7 cellular contexts compared by ENCODE assay signal in genomic region chr16:1962161-1963153, GRCh38. TPM values are rescaled to one million over a fixed set of nuclear protein-coding genes. Genes with fewer than 3 reads are reported as not detected.
DNase-seq lines count a peak whose midpoint lies in the region; ATAC-seq, FAIRE-seq and TF ChIP-seq lines count a peak whose summit lies in the region.
"Not testable (repeated sequence)": the region's sequence is repeated elsewhere in the genome, so short reads cannot be mapped to it uniquely, and the experiment has no call there.
"Had no signal": no experiment of that assay in that cellular context is flagged by ENCODE, and none has a peak within 500 bp of the region (broad histone marks: within the 10 kb centered on the region; RNA-seq: fewer than 3 reads in every experiment).

No MANE protein-coding gene starts in this region.

- H3K9me3 ChIP-seq in RWPE2 (ENCODE audit: severe bottlenecking); endothelial cell of umbilical vein (replicated peaks; ENCODE audit: control insufficient read depth, insufficient read depth, low read length); upper lobe of right lung: not testable (repeated sequence)

- H3K4me3 Mint-ChIP-seq in activated T-helper 2 cell treated with anti-CD3 and anti-CD28 coated beads, Interferon-gamma antibody, Interleukin-2, Interleukin-4, amounts not matched to agents 10 μg/mL and 5 μg/mL and 100 μg/mL, durations not matched to agents 14 hours and 24 hours and 36 hours (ENCODE audit: low read depth), result peak overlapping the region; percentile 98
- H3K4me3 Mint-ChIP-seq in natural killer cell, result peak overlapping the region; percentile 67

- peaks cover 50% of the 10 kb centered on the region for H3K79me2 ChIP-seq in endothelial cell of umbilical vein (ENCODE audit: control insufficient read depth, insufficient read depth, low read length)

- CTCF ChIA-PET in endothelial cell of umbilical vein (lab: Charles Lee), result interaction anchor here (2.2 kb wide), 1 partner anchor 178 kb away, joined by 9 read pairs; no protein-coding TSS in a partner anchor

- H3K27me3 Mint-ChIP-seq in activated T-helper 2 cell treated with anti-CD3 and anti-CD28 coated beads, Interferon-gamma antibody, Interleukin-2, Interleukin-4, amounts not matched to agents 10 μg/mL and 5 μg/mL and 100 μg/mL, durations not matched to agents 14 hours and 24 hours and 36 hours (ENCODE audit: low read depth); natural killer cell (ENCODE audit: low read depth in 2 of 2): not testable (repeated sequence)

- in situ Hi-C loops in GM18951 (cut with MboI; ENCODE audit: low sequenced_read_pairs, unreplicated experiment), result not testable (repeated sequence)

- peak overlapping the region; percentile 92 for H3K9ac ChIP-seq in endothelial cell of umbilical vein (replicated peaks; ENCODE audit: extremely low read depth, insufficient read depth, low read length)

- peak; percentile 35 for TF ChIP-seq POLR2A in GM18951 (IDR thresholded peaks at IDR 0.05; ENCODE audit: extremely low read depth, insufficient read depth, insufficient read length)
- TF ChIP-seq POLR2A in endothelial cell of umbilical vein (IDR thresholded peaks at IDR 0.05; ENCODE audit: low read depth, low read length), result not testable (repeated sequence)

- not testable (repeated sequence) for FAIRE-seq in endothelial cell of umbilical vein (lab: Jason Lieb, UNC)

- H3K27ac Mint-ChIP-seq in activated T-helper 2 cell treated with anti-CD3 and anti-CD28 coated beads, Interferon-gamma antibody, Interleukin-2, Interleukin-4, amounts not matched to agents 10 μg/mL and 5 μg/mL and 100 μg/mL, durations not matched to agents 14 hours and 24 hours and 36 hours, result peak overlapping the region; percentile 71
- H3K27ac Mint-ChIP-seq in natural killer cell, result peak overlapping the region; percentile 95

- H3K4me1 ChIP-seq in RWPE2 (ENCODE audit: insufficient read depth, poor library complexity, severe bottlenecking) (peaks cover 14% of the 10 kb centered on the region), endothelial cell of umbilical vein (ENCODE audit: control insufficient read depth, extremely low read depth, insufficient read depth, low read length) (peaks cover 27% of the 10 kb centered on the region), upper lobe of right lung (peaks cover 28% of the 10 kb centered on the region)

- H3K27ac ChIP-seq in RWPE2 (ENCODE audit: poor library complexity, severe bottlenecking), result peak overlapping the region; percentile 93
- H3K27ac ChIP-seq in endothelial cell of umbilical vein (ENCODE audit: insufficient read depth, low read depth, low read length); upper lobe of right lung: not testable (repeated sequence)

- H3K36me3 ChIP-seq in RWPE2 (ENCODE audit: low read depth) (peaks cover 38% of the 10 kb centered on the region), endothelial cell of umbilical vein (ENCODE audit: control insufficient read depth in 2 of 2, extremely low read depth in 1 of 2, insufficient read depth in 2 of 2, low read length in 2 of 2) (peaks cover 8 to 17% of the 10 kb centered on the region in 2 experiments), upper lobe of right lung (peaks cover 27% of the 10 kb centered on the region)

- peaks cover 32% of the 10 kb centered on the region for H3K4me1 Mint-ChIP-seq in activated T-helper 2 cell treated with anti-CD3 and anti-CD28 coated beads, Interferon-gamma antibody, Interleukin-2, Interleukin-4, amounts not matched to agents 10 μg/mL and 5 μg/mL and 100 μg/mL, durations not matched to agents 14 hours and 24 hours and 36 hours (ENCODE audit: low read depth)
- H3K4me1 Mint-ChIP-seq in natural killer cell, result peaks cover 41% of the 10 kb centered on the region in 2 donors

- peak overlapping the region; percentile 81 for H3K4me3 ChIP-seq in RWPE2 (ENCODE audit: severe bottlenecking)
- peak overlapping the region in 2 of 3 experiments; percentile 89 to 95 for H3K4me3 ChIP-seq in endothelial cell of umbilical vein (replicated peaks in 1 of 3; ENCODE audit: insufficient read depth in 1 of 3, low read depth in 1 of 3, low read length in 3 of 3)
- H3K4me3 ChIP-seq in upper lobe of right lung, result not testable (repeated sequence)

- TF ChIP-seq CTCF in RWPE2 (IDR thresholded peaks at IDR 0.05; ENCODE audit: poor library complexity, severe bottlenecking); endothelial cell of umbilical vein (IDR thresholded peaks at IDR 0.05; ENCODE audit: extremely low read depth in 1 of 2, insufficient read depth in 1 of 2, low read depth in 1 of 2, low read length in 2 of 2); natural killer cell (IDR thresholded peaks at IDR 0.05); upper lobe of right lung (IDR thresholded peaks at IDR 0.05): not testable (repeated sequence)

- intact Hi-C loops in activated T-helper 2 cell treated with anti-CD3 and anti-CD28 coated beads, Interferon-gamma antibody, Interleukin-2, Interleukin-4, amounts not matched to agents 10 μg/mL and 5 μg/mL and 100 μg/mL, durations not matched to agents 14 hours and 24 hours and 36 hours (cut with micrococcal nuclease); endothelial cell of umbilical vein (cut with micrococcal nuclease); natural killer cell (cut with micrococcal nuclease); upper lobe of right lung (cut with DNase I): not testable (repeated sequence)

- H3K4me2 ChIP-seq in endothelial cell of umbilical vein (ENCODE audit: insufficient read depth, low read length), result peak overlapping the region; percentile 95

- H3K9me3 Mint-ChIP-seq in activated T-helper 2 cell treated with anti-CD3 and anti-CD28 coated beads, Interferon-gamma antibody, Interleukin-2, Interleukin-4, amounts not matched to agents 10 μg/mL and 5 μg/mL and 100 μg/mL, durations not matched to agents 14 hours and 24 hours and 36 hours; natural killer cell: not testable (repeated sequence)

- ATAC-seq in RWPE2 (ENCODE audit: low read depth); natural killer cell; upper lobe of right lung: not testable (repeated sequence)

- not testable (repeated sequence) for H2AFZ ChIP-seq in endothelial cell of umbilical vein (ENCODE audit: low read depth, low read length)

- DNase-seq in RWPE2 (ENCODE audit: low spot score) (peak; percentile 50), upper lobe of right lung (peak; percentile 66)
- DNase-seq in activated T-helper 2 cell treated with anti-CD3 and anti-CD28 coated beads, Interferon-gamma antibody, Interleukin-2, Interleukin-4, amounts not matched to agents 10 μg/mL and 5 μg/mL and 100 μg/mL, durations not matched to agents 14 hours and 24 hours and 36 hours (ENCODE audit: low spot score); endothelial cell of umbilical vein (ENCODE audit: low read depth, low spot score); natural killer cell: not testable (repeated sequence)

- not testable (repeated sequence) for H3K9me1 ChIP-seq in endothelial cell of umbilical vein (replicated peaks; ENCODE audit: control insufficient read depth, extremely low read depth, insufficient read depth, low read length)

- peaks cover 56% of the 10 kb centered on the region for H3K36me3 Mint-ChIP-seq in activated T-helper 2 cell treated with anti-CD3 and anti-CD28 coated beads, Interferon-gamma antibody, Interleukin-2, Interleukin-4, amounts not matched to agents 10 μg/mL and 5 μg/mL and 100 μg/mL, durations not matched to agents 14 hours and 24 hours and 36 hours (ENCODE audit: low read depth)
- H3K36me3 Mint-ChIP-seq in natural killer cell, result not testable (repeated sequence)

- TSS peak; percentile 48 for BruUV-seq in endothelial cell of umbilical vein (replicated peaks; lab: Mats Ljungman, UMichigan)

- POLR2A ChIA-PET in endothelial cell of umbilical vein (lab: Charles Lee), result not testable (repeated sequence)

- not testable (repeated sequence) for H3K27me3 ChIP-seq in RWPE2 (ENCODE audit: insufficient read depth, poor library complexity, severe bottlenecking); endothelial cell of umbilical vein (ENCODE audit: control insufficient read depth in 2 of 2, insufficient read depth in 2 of 2, low read length in 2 of 2); upper lobe of right lung

- dilution Hi-C loops in endothelial cell of umbilical vein (cut with MboI; ENCODE audit: extremely low pct_ligation_motif_present, low sequenced_read_pairs), result not testable (repeated sequence)

- not testable (repeated sequence) for H4K20me1 ChIP-seq in endothelial cell of umbilical vein (replicated peaks; ENCODE audit: control insufficient read depth, extremely low read depth, insufficient read depth, low read length)

RNA-seq across cellular contexts. Expression of gene RPS2, which starts 2.2 kb away (rescaled TPM):
- total RNA-seq in activated T-helper 2 cell treated with anti-CD3 and anti-CD28 coated beads, Interferon-gamma antibody, Interleukin-2, Interleukin-4, amounts not matched to agents 10 μg/mL and 5 μg/mL and 100 μg/mL, durations not matched to agents 14 hours and 24 hours and 36 hours, result 3,560 and 3,687 TPM in 2 replicates
- total RNA-seq in endothelial cell of umbilical vein (2,793 and 3,036 TPM in 2 replicates), natural killer cell (1,000 to 10,000 TPM; 1,124 to 1,385 (median 1,274) TPM), upper lobe of right lung (1,490 TPM)
- polyA plus RNA-seq in endothelial cell of umbilical vein, result 9,021 and 12,733 TPM in 2 replicates
- polyA plus RNA-seq in endothelial cell of umbilical vein (2011; cell fraction: cytosol; rRNA removed), result 5,798 and 6,829 TPM in 2 replicates
- 1,513 and 2,235 TPM in 2 replicates for polyA plus RNA-seq in endothelial cell of umbilical vein (2011; cell fraction: nucleus; rRNA removed)
- 4,015 and 4,701 TPM in 2 replicates for polyA plus RNA-seq in endothelial cell of umbilical vein (2012)
- polyA minus RNA-seq in endothelial cell of umbilical vein, result 3,353 and 3,779 TPM in 2 replicates
- 3,731 TPM for polyA minus RNA-seq in endothelial cell of umbilical vein (2011; cell fraction: cytosol; rRNA and poly(A)+ RNA removed)
- polyA minus RNA-seq in endothelial cell of umbilical vein (2011; cell fraction: nucleus; rRNA and poly(A)+ RNA removed), result 379 and 607 TPM in 2 replicates

RNA-seq across cellular contexts. Expression of gene NDUFB10, which starts 3.1 kb away (rescaled TPM):
- 132 TPM in 2 replicates for total RNA-seq in activated T-helper 2 cell treated with anti-CD3 and anti-CD28 coated beads, Interferon-gamma antibody, Interleukin-2, Interleukin-4, amounts not matched to agents 10 μg/mL and 5 μg/mL and 100 μg/mL, durations not matched to agents 14 hours and 24 hours and 36 hours
- total RNA-seq in endothelial cell of umbilical vein (124 and 144 TPM in 2 replicates), natural killer cell (10 to 100 TPM; 54.5 to 61.1 (median 59.5) TPM), upper lobe of right lung (86.7 TPM)
- polyA plus RNA-seq in endothelial cell of umbilical vein, result 167 and 192 TPM in 2 replicates
- polyA plus RNA-seq in endothelial cell of umbilical vein (2011; cell fraction: cytosol; rRNA removed), result 174 and 195 TPM in 2 replicates
- 52.2 and 65.4 TPM in 2 replicates for polyA plus RNA-seq in endothelial cell of umbilical vein (2011; cell fraction: nucleus; rRNA removed)
- 171 and 179 TPM in 2 replicates for polyA plus RNA-seq in endothelial cell of umbilical vein (2012)
- polyA minus RNA-seq in endothelial cell of umbilical vein, result 78.1 and 86.3 TPM in 2 replicates
- 204 TPM for polyA minus RNA-seq in endothelial cell of umbilical vein (2011; cell fraction: cytosol; rRNA and poly(A)+ RNA removed)
- polyA minus RNA-seq in endothelial cell of umbilical vein (2011; cell fraction: nucleus; rRNA and poly(A)+ RNA removed), result 15.7 and 31.7 TPM in 2 replicates

RNA-seq across cellular contexts. Expression of gene RNF151, which starts 4.2 kb away (rescaled TPM):
- total RNA-seq in activated T-helper 2 cell treated with anti-CD3 and anti-CD28 coated beads, Interferon-gamma antibody, Interleukin-2, Interleukin-4, amounts not matched to agents 10 μg/mL and 5 μg/mL and 100 μg/mL, durations not matched to agents 14 hours and 24 hours and 36 hours, result 0.39 TPM in 1 of 2 replicates, not detected in the other
- total RNA-seq in endothelial cell of umbilical vein (not detected in 2 replicates), natural killer cell (not detected), upper lobe of right lung (not detected)
- not detected in 2 replicates for polyA plus RNA-seq in endothelial cell of umbilical vein
- polyA plus RNA-seq in endothelial cell of umbilical vein (2011; cell fraction: cytosol; rRNA removed), result not detected in 2 replicates
- polyA plus RNA-seq in endothelial cell of umbilical vein (2011; cell fraction: nucleus; rRNA removed), result not detected in 2 replicates
- polyA plus RNA-seq in endothelial cell of umbilical vein (2012), result not detected in 2 replicates
- polyA minus RNA-seq in endothelial cell of umbilical vein, result not detected in 2 replicates
- not detected for polyA minus RNA-seq in endothelial cell of umbilical vein (2011; cell fraction: cytosol; rRNA and poly(A)+ RNA removed)
- polyA minus RNA-seq in endothelial cell of umbilical vein (2011; cell fraction: nucleus; rRNA and poly(A)+ RNA removed), result not detected in 2 replicates
- total RNA-seq: Daoy had no signal

RNA-seq across cellular contexts. Expression of gene RPL3L, which starts 8.0 kb away (rescaled TPM):
- total RNA-seq in activated T-helper 2 cell treated with anti-CD3 and anti-CD28 coated beads, Interferon-gamma antibody, Interleukin-2, Interleukin-4, amounts not matched to agents 10 μg/mL and 5 μg/mL and 100 μg/mL, durations not matched to agents 14 hours and 24 hours and 36 hours, result 0.66 and 0.85 TPM in 2 replicates
- not detected in 2 replicates for total RNA-seq in endothelial cell of umbilical vein
- polyA plus RNA-seq in endothelial cell of umbilical vein, result not detected in 2 replicates
- not detected in 2 replicates for polyA plus RNA-seq in endothelial cell of umbilical vein (2011; cell fraction: cytosol; rRNA removed)
- polyA plus RNA-seq in endothelial cell of umbilical vein (2011; cell fraction: nucleus; rRNA removed), result not detected in 2 replicates
- not detected in 2 replicates for polyA plus RNA-seq in endothelial cell of umbilical vein (2012)
- polyA minus RNA-seq in endothelial cell of umbilical vein, result not detected in 2 replicates
- 2.6 TPM for polyA minus RNA-seq in endothelial cell of umbilical vein (2011; cell fraction: cytosol; rRNA and poly(A)+ RNA removed)
- not detected in 2 replicates for polyA minus RNA-seq in endothelial cell of umbilical vein (2011; cell fraction: nucleus; rRNA and poly(A)+ RNA removed)
- total RNA-seq in natural killer cell, result not detected
- not detected for total RNA-seq in upper lobe of right lung
- total RNA-seq: Daoy had no signal

RNA-seq across cellular contexts. Expression of gene TBL3, which starts 9.4 kb away (rescaled TPM):
- total RNA-seq in activated T-helper 2 cell treated with anti-CD3 and anti-CD28 coated beads, Interferon-gamma antibody, Interleukin-2, Interleukin-4, amounts not matched to agents 10 μg/mL and 5 μg/mL and 100 μg/mL, durations not matched to agents 14 hours and 24 hours and 36 hours, result 64.2 and 72.5 TPM in 2 replicates
- 42.2 and 42.3 TPM in 2 replicates for total RNA-seq in endothelial cell of umbilical vein
- 77.1 and 80.6 TPM in 2 replicates for polyA plus RNA-seq in endothelial cell of umbilical vein
- 41.0 and 51.3 TPM in 2 replicates for polyA plus RNA-seq in endothelial cell of umbilical vein (2011; cell fraction: cytosol; rRNA removed)
- polyA plus RNA-seq in endothelial cell of umbilical vein (2011; cell fraction: nucleus; rRNA removed), result 86.9 and 88.7 TPM in 2 replicates
- polyA plus RNA-seq in endothelial cell of umbilical vein (2012), result 41.6 and 49.8 TPM in 2 replicates
- polyA minus RNA-seq in endothelial cell of umbilical vein, result 38.8 and 42.1 TPM in 2 replicates
- 53.1 TPM for polyA minus RNA-seq in endothelial cell of umbilical vein (2011; cell fraction: cytosol; rRNA and poly(A)+ RNA removed)
- 17.1 and 27.7 TPM in 2 replicates for polyA minus RNA-seq in endothelial cell of umbilical vein (2011; cell fraction: nucleus; rRNA and poly(A)+ RNA removed)
- 10 to 100 TPM; 25.1 to 28.9 (median 28.1) TPM for total RNA-seq in natural killer cell
- total RNA-seq in upper lobe of right lung, result 24.7 TPM
